ENCODE assay signal across 12 cellular contexts in genomic region chr5:34585601-34586104, GRCh38.
DNase-seq lines count a peak whose midpoint lies in the region; ATAC-seq, FAIRE-seq and TF ChIP-seq lines count a peak whose summit lies in the region.
"Had no signal": no experiment of that assay in that cellular context is flagged by ENCODE, and none has a peak within 500 bp of the region (broad histone marks: within the 10 kb centered on the region; RNA-seq: fewer than 3 reads in every experiment).

No MANE protein-coding gene starts in this region.

- H4K5ac ChIP-seq in IMR-90 (ENCODE audit: low read depth, low read length), result peak overlapping the region; percentile 100

- H3K27ac ChIP-seq in AG04450 (ENCODE audit: low read depth, low read length), result peak overlapping the region; percentile 97
- H3K27ac ChIP-seq in IMR-90 (ENCODE audit: insufficient read depth, low read length), result peak overlapping the region; percentile 99
- peak overlapping the region; percentile 29; the same call in 1 of the 3 replicates for H3K27ac ChIP-seq in K562 (ENCODE audit: extremely low read depth, low read depth, low read length)
- peak overlapping the region; percentile 66 for H3K27ac ChIP-seq in HepG2 (ENCODE audit: extremely low read length, insufficient read depth, low read length)
- H3K27ac ChIP-seq: parathyroid adenoma had no signal

- peak overlapping the region; percentile 95 for H2BK15ac ChIP-seq in IMR-90 (ENCODE audit: low read depth, low read length)

- peaks cover 8 to 19% of the 10 kb centered on the region in 2 experiments; a peak in 2 of 4 replicates for H3K79me1 ChIP-seq in IMR-90 (ENCODE audit: low read depth in 1 of 2, low read length in 2 of 2)

- intact Hi-C loops in IMR-90 (cut with micrococcal nuclease) (no loop called here), K562 (cut with micrococcal nuclease) (no loop called here), HepG2 (cut with micrococcal nuclease; ENCODE audit: unreplicated experiment) (loop anchor here (5.0 kb wide), 1 partner anchor 98 kb away; no protein-coding TSS in a partner anchor)

- H2BK5ac ChIP-seq in IMR-90 (ENCODE audit: low read depth, low read length, poor library complexity, severe bottlenecking), result peak overlapping the region; percentile 100

- peak overlapping the region; percentile 100 for H2AK5ac ChIP-seq in IMR-90 (ENCODE audit: low read depth, low read length)

- H3K9me3 ChIP-seq in AG04450 (ENCODE audit: control insufficient read depth, insufficient read depth, low read length) (no peaks in the 10 kb centered on the region), IMR-90 (ENCODE audit: control insufficient read depth, insufficient read depth, low read length) (no peaks in the 10 kb centered on the region), K562 (replicated peaks; ENCODE audit: control insufficient read depth, insufficient read depth, low read depth, low read length) (no peaks in the 10 kb centered on the region), HepG2 (ENCODE audit: low read length) (no peaks in the 10 kb centered on the region)
- H3K9me3 ChIP-seq: BE2C had no signal

- H3K79me2 ChIP-seq in K562 (ENCODE audit: control insufficient read depth, insufficient read depth, low read length) (no peaks in the 10 kb centered on the region), HepG2 (ENCODE audit: insufficient read depth, low read length) (no peaks in the 10 kb centered on the region)
- H3K79me2 ChIP-seq: parathyroid adenoma had no signal

- H3K36me3 ChIP-seq in IMR-90 (ENCODE audit: control insufficient read depth, insufficient read depth, low read length) (no peaks in the 10 kb centered on the region), K562 (ENCODE audit: control insufficient read depth, insufficient read depth, low read length) (no peaks in the 10 kb centered on the region), HepG2 (replicated peaks in 1 of 2; ENCODE audit: control insufficient read depth in 1 of 2, insufficient read depth in 2 of 2, low read length in 2 of 2) (no peaks in the 10 kb centered on the region)
- H3K36me3 ChIP-seq: BE2C had no signal

- peak overlapping the region; percentile 96 for H3K56ac ChIP-seq in IMR-90 (ENCODE audit: extremely low read depth, insufficient read depth, low read length)

- no peak for DNase-seq in AG04450 (ENCODE audit: low read depth, low spot score)
- peak; percentile 77 for DNase-seq in IMR-90
- DNase-seq in K562 (ENCODE audit: extremely low read depth in 1 of 4, low spot score in 3 of 4), result no peak
- DNase-seq in HepG2 (ENCODE audit: low spot score), result peak; percentile 89
- DNase-seq in NCI-H446 treated with DMSO at 0.1 percent for 48 hours (lab: John Stamatoyannopoulos, UW), result no peak
- DNase-seq in stimulated activated CD8-positive, alpha-beta memory T cell treated with anti-CD3 and anti-CD28 coated beads, Interleukin-4, amount 100 ng/mL, for 48 hours, result no peak
- DNase-seq: BE2C had no signal

- H3K27me3 ChIP-seq in AG04450 (ENCODE audit: control insufficient read depth, insufficient read depth, low read length) (no peaks in the 10 kb centered on the region), IMR-90 (ENCODE audit: control insufficient read depth, insufficient read depth, low read length) (no peaks in the 10 kb centered on the region), K562 (ENCODE audit: control insufficient read depth in 2 of 2, insufficient read depth in 2 of 2, low read length in 2 of 2) (no peaks in the 10 kb centered on the region), HepG2 (ENCODE audit: control insufficient read depth in 1 of 2, insufficient read depth in 2 of 2, low read length in 2 of 2) (no peaks in the 10 kb centered on the region)

- H3K23ac ChIP-seq in IMR-90 (ENCODE audit: low read depth, low read length), result peak overlapping the region; percentile 99

- H4K8ac ChIP-seq in IMR-90 (ENCODE audit: low read depth in 2 of 2, low read length in 2 of 2), result peak overlapping the region; percentile 94 to 99

- ATAC-seq in IMR-90 (ENCODE audit: low read depth) (no peak), K562 (no peak), HepG2 (peak; percentile 88), HG02642 (IDR thresholded peaks at IDR 0.05; ENCODE audit: poor library complexity, unreplicated experiment) (no peak), GM18861 (IDR thresholded peaks at IDR 0.05; ENCODE audit: unreplicated experiment) (no peak)
- ATAC-seq: activated CD4-positive, CD25-positive, alpha-beta regulatory T cell treated with anti-CD3 and anti-CD28 coated beads, Interleukin-2, amount 50 U/mL, for 24 hours had no signal

- peaks cover 19% of the 10 kb centered on the region for H3K9me1 ChIP-seq in IMR-90 (ENCODE audit: insufficient read depth, low read length)
- no peaks in the 10 kb centered on the region for H3K9me1 ChIP-seq in K562 (ENCODE audit: control insufficient read depth, insufficient read depth, low read length)

- TF ChIP-seq CTCF in AG04450 (IDR thresholded peaks at IDR 0.05; ENCODE audit: low read depth, low read length), result no peak
- no peak for TF ChIP-seq CTCF in IMR-90 (conservative IDR thresholded peaks at IDR 0.05; ENCODE audit: low read depth, low read length)
- TF ChIP-seq CTCF in K562 (IDR thresholded peaks at IDR 0.05 in 2 of 3, conservative IDR thresholded peaks at IDR 0.05 in 1 of 3; ENCODE audit: insufficient read depth in 2 of 3, low read depth in 1 of 3, low read length in 3 of 3), result no peak
- no peak for TF ChIP-seq CTCF in HepG2 (CRISPR knock-in tag; IDR thresholded peaks at IDR 0.05)

- H3K4me2 ChIP-seq in IMR-90 (ENCODE audit: low read depth, low read length), result peak overlapping the region; percentile 53
- H3K4me2 ChIP-seq in K562 (ENCODE audit: insufficient read depth, low read length), result peak overlapping the region; percentile 50; the same call in 1 of the 2 replicates
- H3K4me2 ChIP-seq in HepG2 (ENCODE audit: low read depth, low read length), result peak overlapping the region; percentile 72

- BruUV-seq in IMR-90 (replicated peaks; lab: Mats Ljungman, UMichigan) (TSS peak; percentile 81), K562 (replicated peaks; lab: Mats Ljungman, UMichigan) (no TSS peak), HepG2 (replicated peaks; lab: Mats Ljungman, UMichigan) (no TSS peak)

- dilution Hi-C loops in IMR-90 (cut with HindIII; ENCODE audit: low sequenced_read_pairs, unreplicated experiment), result no loop called here

- TF ChIP-seq EP300 in K562 (IDR thresholded peaks at IDR 0.05; ENCODE audit: low read length), result no peak
- TF ChIP-seq EP300 in HepG2 (IDR thresholded peaks at IDR 0.05; ENCODE audit: low read depth in 2 of 2, low read length in 2 of 2), result peak in 1 of 2 experiments; percentile 74; a peak in 1 of 4 replicates
- TF ChIP-seq EP300 in HepG2 (CRISPR knock-in tag; IDR thresholded peaks at IDR 0.05; ENCODE audit: borderline replicate concordance), result peak; percentile 31; the same call in 1 of the 2 replicates

- peak overlapping the region; percentile 90 for H2AK9ac ChIP-seq in IMR-90 (replicated peaks; ENCODE audit: low read depth, low read length, poor library complexity)

- CTCF ChIA-PET in AG04450 (lab: Charles Lee), result interaction anchor here (0.6 to 1.7 kb wide), 3 partner anchors 62 to 216 kb away, joined by 3 to 5 read pairs (median 3); no protein-coding TSS in a partner anchor
- CTCF ChIA-PET in IMR-90 (lab: Yijun Ruan, JAX), result interaction anchor here (0.7 to 1.6 kb wide), 3 partner anchors 11 to 46 kb away, joined by 3 read pairs; no protein-coding TSS in a partner anchor
- CTCF ChIA-PET in K562 (lab: Yijun Ruan, JAX; ENCODE audit: low intra/inter-chr PET ratio), result no interaction called here
- CTCF ChIA-PET in HepG2 (lab: Yijun Ruan, JAX; ENCODE audit: low intra/inter-chr PET ratio, low total read pairs), result no interaction called here

- peak overlapping the region; percentile 100 for H4K91ac ChIP-seq in IMR-90 (ENCODE audit: insufficient read depth, low read depth, low read length)

- TF ChIP-seq POLR2A in IMR-90 (IDR thresholded peaks at IDR 0.05; ENCODE audit: low read depth, low read length), result no peak
- TF ChIP-seq POLR2A in K562 (conservative IDR thresholded peaks at IDR 0.05), result no peak
- TF ChIP-seq POLR2A in HepG2 (IDR thresholded peaks at IDR 0.05; ENCODE audit: insufficient read depth in 1 of 2, low read depth in 2 of 2, low read length in 2 of 2), result no peak

- POLR2A ChIA-PET in AG04450 (lab: Yijun Ruan, JAX) (interaction anchor here (0.6 to 1.3 kb wide), 3 partner anchors 17 to 99 kb away, joined by 4 to 6 read pairs (median 4); no protein-coding TSS in a partner anchor), IMR-90 (lab: Charles Lee; ENCODE audit: unreplicated experiment) (interaction anchor here (1.3 kb wide), 1 partner anchor 72 kb away, joined by 4 read pairs; no protein-coding TSS in a partner anchor), K562 (lab: Yijun Ruan, JAX) (interaction anchor here (1.2 to 1.3 kb wide), 2 partner anchors 29 to 81 kb away, joined by 3 to 4 read pairs; no protein-coding TSS in a partner anchor), HepG2 (lab: Yijun Ruan, JAX) (interaction anchor here (0.8 to 1.5 kb wide), 6 partner anchors 70 to 330 kb away, joined by 3 to 6 read pairs (median 4); partner anchors contain the start of genes BRIX1, RAD1 and RAI14)

- H2BK20ac ChIP-seq in IMR-90 (ENCODE audit: low read depth, low read length), result peak overlapping the region; percentile 100

- peak overlapping the region; percentile 99 for H3K14ac ChIP-seq in IMR-90 (replicated peaks; ENCODE audit: low read depth, low read length)

- H3K9ac ChIP-seq in IMR-90 (ENCODE audit: low read depth, low read length) (peak overlapping the region; percentile 76), K562 (ENCODE audit: insufficient read depth in 1 of 2, low read depth in 2 of 2, low read length in 2 of 2) (no peak overlapping the region; a peak in 1 of 4 replicates), HepG2 (ENCODE audit: insufficient read depth, low read depth, low read length) (peak overlapping the region; percentile 61)
- H3K9ac ChIP-seq: parathyroid adenoma had no signal

- H4K20me1 ChIP-seq in IMR-90 (ENCODE audit: insufficient read depth, low read length) (no peaks in the 10 kb centered on the region; the same call in 1 of the 2 replicates), K562 (replicated peaks; ENCODE audit: control insufficient read depth, insufficient read depth, low read length) (no peaks in the 10 kb centered on the region), HepG2 (ENCODE audit: insufficient read depth, low read length) (no peaks in the 10 kb centered on the region)

- H3K18ac ChIP-seq in IMR-90 (ENCODE audit: low read depth, low read length), result peak overlapping the region; percentile 100

- in situ Hi-C loops in IMR-90 (cut with MboI; ENCODE audit: low sequenced_read_pairs) (no loop called here), K562 (cut with MboI) (no loop called here), HepG2 (cut with HindIII; ENCODE audit: extremely low pct_ligation_motif_present, low pct_unique_long_range_greater_than_20kb) (no loop called here)

- H3K4ac ChIP-seq in IMR-90 (ENCODE audit: low read depth, low read length), result peak overlapping the region; percentile 100

- H2BK120ac ChIP-seq in IMR-90 (ENCODE audit: low read depth, low read length), result peak overlapping the region; percentile 100

- no CpG with 5 or more reads among the region's 5 CpGs for WGBS in IMR-90 (ENCODE audit: extremely low coverage in 2 of 2, insufficient read length in 1 of 2), 2 experiments
- WGBS in K562 (ENCODE audit: insufficient coverage, low coverage, missing lambda C conversion rate), result 62% methylated on average over 5 of the region's 5 CpGs
- WGBS in HepG2 (ENCODE audit: low lambda C conversion rate), result 21% methylated on average over 5 of the region's 5 CpGs

- H2AFZ ChIP-seq in IMR-90 (replicated peaks; ENCODE audit: low read length, poor library complexity) (peak overlapping the region; percentile 74), K562 (ENCODE audit: low read depth, low read length) (peak overlapping the region; percentile 73), HepG2 (ENCODE audit: low read length) (no peak overlapping the region)
- H2AFZ ChIP-seq: parathyroid adenoma had no signal

- peaks cover 23% of the 10 kb centered on the region for H3K4me1 ChIP-seq in IMR-90 (ENCODE audit: control insufficient read depth, insufficient read depth, low read length)
- peaks cover 23 to 58% of the 10 kb centered on the region in 2 experiments for H3K4me1 ChIP-seq in K562 (replicated peaks in 1 of 2; ENCODE audit: control insufficient read depth in 2 of 2, insufficient read depth in 2 of 2, low read length in 2 of 2)
- peaks cover 61% of the 10 kb centered on the region for H3K4me1 ChIP-seq in HepG2 (ENCODE audit: insufficient read depth, low read length)
- H3K4me1 ChIP-seq: BE2C, parathyroid adenoma had no signal

- no peak for FAIRE-seq in K562 (lab: Jason Lieb, UNC)
- peak; percentile 34 for FAIRE-seq in HepG2 (lab: Jason Lieb, UNC)
- FAIRE-seq: GM18507 had no signal

- TF ChIP-seq RAD21 in IMR-90 (IDR thresholded peaks at IDR 0.05; ENCODE audit: low read length) (no peak), K562 (CRISPR knock-in tag; conservative IDR thresholded peaks at IDR 0.05 in 1 of 2, IDR thresholded peaks at IDR 0.05 in 1 of 2) (no peak), HepG2 (CRISPR knock-in tag; IDR thresholded peaks at IDR 0.05) (no peak)

- no peak overlapping the region for H3K4me3 ChIP-seq in AG04450 (ENCODE audit: low read depth, low read length)
- no peak overlapping the region for H3K4me3 ChIP-seq in IMR-90 (ENCODE audit: insufficient read depth, low read depth, low read length)
- H3K4me3 ChIP-seq in K562, result no peak overlapping the region
- peak overlapping the region in 1 of 3 experiments; percentile 37; a peak in 2 of 6 replicates for H3K4me3 ChIP-seq in HepG2 (replicated peaks in 1 of 3; ENCODE audit: insufficient read depth in 1 of 3, low read depth in 2 of 3, low read length in 3 of 3)

Comparison
In these comparisons a context has a peak if more than half of its experiments do, and no peak if none do; other contexts are left out.
1. DNase-seq: peak in IMR-90 (single experiment) and HepG2 (single experiment); none in AG04450 (single experiment), K562 (0 of 4), NCI-H446 treated with DMSO at 0.1 percent for 48 hours (single experiment) and stimulated activated CD8-positive, alpha-beta memory T cell treated with anti-CD3 and anti-CD28 coated beads, Interleukin-4, amount 100 ng/mL, for 48 hours (single experiment).
2. H3K27ac ChIP-seq: peak in every context shown above with its lines; median percentile 99 in IMR-90; 97 in AG04450; 66 in HepG2; 29 in K562.
3. H3K9ac ChIP-seq: peak in IMR-90 (single experiment) and HepG2 (single experiment); none in K562 (0 of 2).
4. CTCF ChIA-PET loops: an anchor here in AG04450 (0.6 to 1.7 kb wide) and IMR-90 (0.7 to 1.6 kb wide); none called in K562 and HepG2.
5. Peak in every context shown above with its lines, with median percentiles within 50 percentile points of each other: H3K4me2 ChIP-seq.